ENCODE assay signal across 18 cellular contexts in genomic region chr1:31580891-31581603, GRCh38. TPM values are rescaled to one million over a fixed set of nuclear protein-coding genes. Genes with fewer than 3 reads are reported as not detected.
DNase-seq lines count a peak whose midpoint lies in the region; ATAC-seq, FAIRE-seq and TF ChIP-seq lines count a peak whose summit lies in the region.
"Had no signal": no experiment of that assay in that cellular context is flagged by ENCODE, and none has a peak within 500 bp of the region (broad histone marks: within the 10 kb centered on the region; RNA-seq: fewer than 3 reads in every experiment).

No MANE protein-coding gene starts in this region.

- H3K4me1 ChIP-seq in heart right ventricle (peaks cover 31 to 76% (median 73%) of the 10 kb centered on the region in 9 donors), kidney (ENCODE audit: control insufficient read depth in 1 of 2, insufficient read depth in 1 of 2, low read depth in 1 of 2, low read length in 2 of 2) (peaks cover 61 to 63% of the 10 kb centered on the region in 2 donors), rectal smooth muscle tissue (ENCODE audit: control insufficient read depth, insufficient read depth, low read length) (peaks cover 55% of the 10 kb centered on the region), GM23248 (ENCODE audit: insufficient read depth) (peaks cover 18% of the 10 kb centered on the region)

- H3K4me3 Mint-ChIP-seq in activated CD4-positive, alpha-beta memory T cell treated with anti-CD3 and anti-CD28 coated beads for 36 hours = no peak overlapping the region
- H3K4me3 Mint-ChIP-seq: activated T-cell treated with anti-CD3 and anti-CD28 coated beads, Interleukin-2, amount 50 U/mL, for 4 hours; CD8-positive, alpha-beta memory T cell; stimulated activated effector memory CD8-positive, alpha-beta T cell treated with anti-CD3 and anti-CD28 coated beads, Interleukin-12 subunit alpha, Interleukin-12 subunit beta, amount 100 ng/mL, for 72 hours; T-helper 1 cell treated with Interleukin-12 subunit alpha and Interleukin-12 subunit beta and Interleukin-4 antibody, amounts not matched to agents 30 μg/mL and 1 μg/mL, for 36 hours had no signal

- 57 to 68% methylated on average over 15 of the region's 15 CpGs for WGBS in heart right ventricle, 2 donors
- 91 to 93% methylated on average over 15 of the region's 15 CpGs for WGBS in GM23248 (ENCODE audit: low coverage in 1 of 2, low lambda C conversion rate in 2 of 2, missing lambda C conversion rate in 2 of 2), 2 experiments

- in situ Hi-C loops in GM23248 (cut with MboI) = no loop called here

- H3K36me3 ChIP-seq in heart right ventricle = peaks cover 6 to 44% (median 19%) of the 10 kb centered on the region in 9 donors
- peaks cover 13 to 28% of the 10 kb centered on the region in 2 donors for H3K36me3 ChIP-seq in kidney (ENCODE audit: control insufficient read depth in 1 of 2, insufficient read depth in 2 of 2, low read length in 2 of 2)
- peaks cover 7% of the 10 kb centered on the region for H3K36me3 ChIP-seq in rectal smooth muscle tissue (ENCODE audit: control insufficient read depth, insufficient read depth, low read length)
- H3K36me3 ChIP-seq in GM23248 (ENCODE audit: low read depth) = no peaks in the 10 kb centered on the region

- H3K4me1 Mint-ChIP-seq in activated CD4-positive, alpha-beta memory T cell treated with anti-CD3 and anti-CD28 coated beads for 36 hours (ENCODE audit: low read depth) = peaks cover 2% of the 10 kb centered on the region

- peaks cover 8% of the 10 kb centered on the region for H3K27me3 Mint-ChIP-seq in activated CD4-positive, alpha-beta memory T cell treated with anti-CD3 and anti-CD28 coated beads for 36 hours

- no peak overlapping the region for H3K4me2 ChIP-seq in GM23248 (ENCODE audit: unreplicated experiment)

- H3K27ac ChIP-seq in heart right ventricle = peak overlapping the region; percentile 71 to 96 (median 94)
- peak overlapping the region; percentile 82 to 92 for H3K27ac ChIP-seq in kidney (ENCODE audit: low read depth in 2 of 2, low read length in 2 of 2)
- H3K27ac ChIP-seq in rectal smooth muscle tissue (ENCODE audit: low read depth, low read length) = peak overlapping the region; percentile 97
- H3K27ac ChIP-seq in GM23248 = no peak overlapping the region

- DNase-seq in heart right ventricle (no peak), left ventricle myocardium superior (no peak), kidney (peak; percentile 58), GM23248 (no peak)
- DNase-seq in activated CD4-positive, alpha-beta memory T cell treated with anti-CD3 and anti-CD28 coated beads for 36 hours = no peak
- DNase-seq: activated CD4-positive, alpha-beta T cell treated with anti-CD3 and anti-CD28 coated beads for 1 hour; activated T-cell treated with anti-CD3 and anti-CD28 coated beads, Interleukin-2, amount 50 U/mL, for 4 hours; CD8-positive, alpha-beta memory T cell; cortex of kidney; NCI-H146; NCI-H524 treated with DMSO at 0.1 percent for 48 hours; stimulated activated CD4-positive, alpha-beta T cell treated with anti-CD3 and anti-CD28 coated beads, Interleukin-4, amount 100 ng/mL, for 4 hours had no signal

- POLR2A ChIA-PET in activated CD4-positive, alpha-beta memory T cell treated with anti-CD3 and anti-CD28 coated beads for 36 hours (lab: Charles Lee) = no interaction called here

- CTCF ChIA-PET in activated CD4-positive, alpha-beta memory T cell treated with anti-CD3 and anti-CD28 coated beads for 36 hours (lab: Charles Lee) = interaction anchor here (0.8 to 0.9 kb wide), 2 partner anchors 37 to 157 kb away, joined by 3 read pairs; no protein-coding TSS in a partner anchor

- intact Hi-C loops in heart right ventricle (cut with DNase I) = no loop called here
- intact Hi-C loops in left ventricle myocardium superior (cut with micrococcal nuclease) = no loop called here
- intact Hi-C loops in kidney (cut with DNase I) = no loop called here
- intact Hi-C loops in activated CD4-positive, alpha-beta memory T cell treated with anti-CD3 and anti-CD28 coated beads for 36 hours (cut with micrococcal nuclease) = no loop called here

- H2AFZ ChIP-seq in GM23248 = no peak overlapping the region

- TF ChIP-seq CTCF in heart right ventricle (IDR thresholded peaks at IDR 0.05) (no peak), kidney (IDR thresholded peaks at IDR 0.05; ENCODE audit: borderline replicate concordance, extremely low read depth, insufficient read depth) (no peak)

- ATAC-seq in heart right ventricle (no peak), left ventricle myocardium superior (no peak), GM19351 (IDR thresholded peaks at IDR 0.05; ENCODE audit: unreplicated experiment) (no peak), HG03469 (IDR thresholded peaks at IDR 0.05; ENCODE audit: unreplicated experiment) (no peak)
- ATAC-seq: activated T-cell treated with anti-CD3 and anti-CD28 coated beads, Interleukin-2, amount 50 U/mL, for 4 hours; K562; stimulated activated effector memory CD8-positive, alpha-beta T cell treated with anti-CD3 and anti-CD28 coated beads, Interleukin-12 subunit alpha, Interleukin-12 subunit beta, amount 100 ng/mL, for 72 hours had no signal

- H3K9me3 ChIP-seq in heart right ventricle (no peaks in the 10 kb centered on the region), kidney (ENCODE audit: control insufficient read depth in 1 of 2, low read length in 2 of 2) (no peaks in the 10 kb centered on the region), GM23248 (ENCODE audit: low read depth) (no peaks in the 10 kb centered on the region)

- peak overlapping the region in 8 of 10 donors; percentile 17 to 55 (median 48) for H3K4me3 ChIP-seq in heart right ventricle
- peak overlapping the region in 1 of 2 donors; percentile 66 for H3K4me3 ChIP-seq in kidney (ENCODE audit: low read length in 2 of 2)
- peak overlapping the region; percentile 34 for H3K4me3 ChIP-seq in rectal smooth muscle tissue (ENCODE audit: low read length)
- H3K4me3 ChIP-seq in GM23248 = no peak overlapping the region
- H3K4me3 ChIP-seq: K562 had no signal

- no peaks in the 10 kb centered on the region for H3K79me2 ChIP-seq in GM23248 (ENCODE audit: insufficient read depth)

- peaks cover 8% of the 10 kb centered on the region; the same call in 1 of the 2 replicates for H3F3A ChIP-seq in GM23248 (ENCODE audit: insufficient read depth)

- no peaks in the 10 kb centered on the region for H3K36me3 Mint-ChIP-seq in activated CD4-positive, alpha-beta memory T cell treated with anti-CD3 and anti-CD28 coated beads for 36 hours
- H3K36me3 Mint-ChIP-seq: CD8-positive, alpha-beta memory T cell; stimulated activated effector memory CD8-positive, alpha-beta T cell treated with anti-CD3 and anti-CD28 coated beads, Interleukin-12 subunit alpha, Interleukin-12 subunit beta, amount 100 ng/mL, for 72 hours had no signal

- no peaks in the 10 kb centered on the region for H4K20me1 ChIP-seq in GM23248 (ENCODE audit: insufficient read depth)

- H3K9ac ChIP-seq in kidney (ENCODE audit: low read length in 2 of 2) (peak overlapping the region in 1 of 2 donors; percentile 30), rectal smooth muscle tissue (ENCODE audit: low read length) (peak overlapping the region; percentile 47), GM23248 (no peak overlapping the region)

- H3K27me3 ChIP-seq in heart right ventricle = peaks cover 0 to 14% (median 0%) of the 10 kb centered on the region in 7 donors
- H3K27me3 ChIP-seq in rectal smooth muscle tissue (ENCODE audit: control insufficient read depth, insufficient read depth, low read length) = no peaks in the 10 kb centered on the region
- no peaks in the 10 kb centered on the region for H3K27me3 ChIP-seq in GM23248 (replicated peaks; ENCODE audit: insufficient read depth)

- FAIRE-seq in kidney (lab: Jason Lieb, UNC) = no peak
- FAIRE-seq: K562 had no signal

- H3K9me3 Mint-ChIP-seq in activated CD4-positive, alpha-beta memory T cell treated with anti-CD3 and anti-CD28 coated beads for 36 hours = no peaks in the 10 kb centered on the region
- H3K9me3 Mint-ChIP-seq: activated T-cell treated with anti-CD3 and anti-CD28 coated beads, Interleukin-2, amount 50 U/mL, for 4 hours; CD8-positive, alpha-beta memory T cell; stimulated activated effector memory CD8-positive, alpha-beta T cell treated with anti-CD3 and anti-CD28 coated beads, Interleukin-12 subunit alpha, Interleukin-12 subunit beta, amount 100 ng/mL, for 72 hours; T-helper 1 cell treated with Interleukin-12 subunit alpha and Interleukin-12 subunit beta and Interleukin-4 antibody, amounts not matched to agents 30 μg/mL and 1 μg/mL, for 36 hours had no signal

- no peaks in the 10 kb centered on the region for H3K9me2 ChIP-seq in GM23248 (ENCODE audit: insufficient read depth)

- no peak overlapping the region for H3K27ac Mint-ChIP-seq in activated CD4-positive, alpha-beta memory T cell treated with anti-CD3 and anti-CD28 coated beads for 36 hours
- H3K27ac Mint-ChIP-seq: T-helper 1 cell treated with Interleukin-12 subunit alpha and Interleukin-12 subunit beta and Interleukin-4 antibody, amounts not matched to agents 30 μg/mL and 1 μg/mL, for 36 hours had no signal

RNA-seq across cellular contexts. Expression of gene TINAGL1, which starts 4.7 kb away (rescaled TPM):
- total RNA-seq in heart right ventricle (100 to 1,000 TPM; 139 to 336 (median 188) TPM), left ventricle myocardium superior (274 TPM), kidney (246 TPM)
- polyA plus RNA-seq in heart right ventricle (100 to 1,000 TPM; 268 to 332 TPM), kidney (ENCODE audit: insufficient read depth, low read depth, low replicate concordance) (171 TPM), GM23248 (2016; fragmentation: Nextera tagmentation; extraction: Ambion mirVana) (1.1 and 1.4 TPM in 2 replicates)
- 3.5 and 4.7 TPM in 2 replicates for total RNA-seq in GM23248 (2014; rRNA removed; shearing (Covaris generic))
- not detected for total RNA-seq in activated CD4-positive, alpha-beta memory T cell treated with anti-CD3 and anti-CD28 coated beads for 36 hours
- total RNA-seq: CD8-positive, alpha-beta memory T cell had no signal
- polyA plus RNA-seq: CD8-positive, alpha-beta memory T cell had no signal

RNA-seq across cellular contexts. Expression of gene HCRTR1, which starts 36.4 kb away (rescaled TPM):
- total RNA-seq in heart right ventricle = under 1 TPM in 6 of 10 donors, not detected in 4; 0.17 to 0.92 (median 0.37) TPM
- polyA plus RNA-seq in heart right ventricle = 1 to 10 TPM in 1 of 2 donors, under 1 TPM in 1; 0.20 to 1.5 TPM
- total RNA-seq in left ventricle myocardium superior = 0.67 TPM
- 0.35 TPM for total RNA-seq in kidney
- not detected for polyA plus RNA-seq in kidney (ENCODE audit: insufficient read depth, low read depth, low replicate concordance)
- not detected in 2 replicates for total RNA-seq in GM23248 (2014; rRNA removed; shearing (Covaris generic))
- polyA plus RNA-seq in GM23248 (2016; fragmentation: Nextera tagmentation; extraction: Ambion mirVana) = not detected in 2 replicates
- not detected for total RNA-seq in activated CD4-positive, alpha-beta memory T cell treated with anti-CD3 and anti-CD28 coated beads for 36 hours
- total RNA-seq: activated T-cell treated with anti-CD3 and anti-CD28 coated beads, Interleukin-2, amount 50 U/mL, for 4 hours; CD8-positive, alpha-beta memory T cell; K562 had no signal
- polyA plus RNA-seq: CD8-positive, alpha-beta memory T cell; K562 had no signal

Comparison
In these comparisons a context has a peak if more than half of its experiments do, and no peak if none do; other contexts are left out.
1. RNA of gene TINAGL1, which starts 4.7 kb away (total RNA-seq): 274 TPM in left ventricle myocardium superior (single experiment), 246 TPM in kidney (single experiment) and 139 to 336 TPM in heart right ventricle; 3.5 to 4.7 TPM in GM23248 and not detected in activated CD4-positive, alpha-beta memory T cell treated with anti-CD3 and anti-CD28 coated beads for 36 hours; every median in the first group is over 10 times any median in the second.